20 cellular contexts compared by ENCODE assay signal in the genomic region with DNA sequence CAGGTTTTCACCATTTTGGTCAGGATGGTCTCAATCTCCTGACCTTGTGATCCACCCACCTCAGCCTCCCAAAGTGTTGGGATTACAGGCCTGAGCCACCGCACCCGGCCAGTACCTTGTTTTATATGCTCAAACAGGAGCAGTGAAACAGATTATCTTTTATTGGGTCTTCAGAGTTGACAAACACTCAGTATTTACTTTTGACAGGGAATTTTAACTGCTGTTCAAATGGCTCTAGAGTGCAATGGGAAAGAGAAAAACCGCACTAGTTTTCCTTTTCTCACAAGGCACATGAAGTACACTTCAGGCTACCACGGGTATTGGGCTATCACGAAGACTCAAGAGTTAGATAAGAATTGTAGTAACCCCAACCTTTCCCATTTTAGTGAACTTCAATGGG.
DNase-seq lines count a peak whose midpoint lies in the region; ATAC-seq, FAIRE-seq and TF ChIP-seq lines count a peak whose summit lies in the region.
"Had no signal": no experiment of that assay in that cellular context is flagged by ENCODE, and none has a peak within 500 bp of the region (broad histone marks: within the 10 kb centered on the region; RNA-seq: fewer than 3 reads in every experiment).

No MANE protein-coding gene starts in this region.

- H3K27ac ChIP-seq in VCaP (peak overlapping the region; percentile 34), pancreas (peak overlapping the region; percentile 6 to 23 (median 10)), WERI-Rb-1 (no peak overlapping the region)
- H3K27ac ChIP-seq: 22Rv1, BLaER1, C4-2B had no signal

- peaks cover 11 to 57% (median 34%) of the 10 kb centered on the region in 3 donors for H3K4me1 ChIP-seq in pancreas
- H3K4me1 ChIP-seq: BLaER1, Caco-2 had no signal

- H3K27me3 ChIP-seq in pancreas, result no peaks in the 10 kb centered on the region
- H3K27me3 ChIP-seq in WERI-Rb-1 (ENCODE audit: insufficient read depth, low read depth, severe bottlenecking), result no peaks in the 10 kb centered on the region
- H3K27me3 ChIP-seq: BLaER1 had no signal

- H3K36me3 ChIP-seq in pancreas (no peaks in the 10 kb centered on the region), WERI-Rb-1 (no peaks in the 10 kb centered on the region)
- H3K36me3 ChIP-seq: BLaER1 had no signal

- ATAC-seq in left colon (peak; percentile 82), pancreas (peak; percentile 77 to 93 (median 85)), HG02970 (IDR thresholded peaks at IDR 0.05; ENCODE audit: low FRiP score, unreplicated experiment) (no peak)
- ATAC-seq: CD8-positive, alpha-beta T cell; GM23338; HCT116 had no signal

- no peaks in the 10 kb centered on the region for H3K9me3 ChIP-seq in pancreas
- no peaks in the 10 kb centered on the region for H3K9me3 ChIP-seq in WERI-Rb-1 (ENCODE audit: severe bottlenecking)
- H3K9me3 ChIP-seq: BLaER1, Caco-2 had no signal

- intact Hi-C loops in left colon (cut with DNase I, micrococcal nuclease) (no loop called here), pancreas (cut with DNase I) (no loop called here)

- 18 to 25% methylated on average over 5 of the region's 5 CpGs for WGBS in pancreas, 2 donors

- FAIRE-seq in pancreas (lab: Jason Lieb, UNC), result no peak
- FAIRE-seq: A204.1, G401.6 had no signal

- no peak overlapping the region for H3K4me3 ChIP-seq in pancreas
- no peak overlapping the region for H3K4me3 ChIP-seq in WERI-Rb-1 (ENCODE audit: low read depth, low read length)
- H3K4me3 ChIP-seq: BLaER1, GM23338 had no signal

- no peak for TF ChIP-seq CTCF in VCaP (conservative IDR thresholded peaks at IDR 0.05)
- TF ChIP-seq CTCF in pancreas (IDR thresholded peaks at IDR 0.05), result no peak
- no peak for TF ChIP-seq CTCF in WERI-Rb-1 (IDR thresholded peaks at IDR 0.05; ENCODE audit: low read depth, low read length)

- DNase-seq in HuH-7 (ENCODE audit: low spot score), result peak; percentile 52
- peak in 1 of 2 donors; percentile 7 for DNase-seq in left colon
- peak in 1 of 6 donors; percentile 13 for DNase-seq in pancreas
- DNase-seq in WERI-Rb-1, result no peak
- no peak for DNase-seq in globus pallidus (ENCODE audit: low spot score)
- DNase-seq: Caco-2; CD4-positive, CD25-positive, alpha-beta regulatory T cell; CD8-positive, alpha-beta T cell; DMS153; DND-41; H9 had no signal
